Comparison of ENCODE assay signal across 7 cellular contexts in genomic region chr7:24756545-24756988, GRCh38. TPM values are rescaled to one million over a fixed set of nuclear protein-coding genes. Genes with fewer than 3 reads are reported as not detected.
DNase-seq lines count a peak whose midpoint lies in the region; ATAC-seq and TF ChIP-seq lines count a peak whose summit lies in the region.

No MANE protein-coding gene starts in this region.

- intact Hi-C loops in body of pancreas (cut with DNase I): no loop called here

- ATAC-seq in GM19438 (IDR thresholded peaks at IDR 0.05; ENCODE audit: low read depth, unreplicated experiment): peak; percentile 29
- peak; percentile 31 for ATAC-seq in body of pancreas

- 22 to 31% methylated on average over 19 to 23 of the region's 23 CpGs for WGBS in body of pancreas, 2 donors

- H3K9ac ChIP-seq in MM.1S (ENCODE audit: low read length): no peak overlapping the region

- H2AFZ ChIP-seq in MM.1S (ENCODE audit: low read length): peak overlapping the region; percentile 83

- no peaks in the 10 kb centered on the region for H3K27me3 ChIP-seq in MM.1S (replicated peaks; ENCODE audit: insufficient read depth, low read length)
- no peaks in the 10 kb centered on the region for H3K27me3 ChIP-seq in body of pancreas

- H3K36me3 ChIP-seq in MM.1S (replicated peaks; ENCODE audit: insufficient read depth, low read length) (no peaks in the 10 kb centered on the region), body of pancreas (replicated peaks in 1 of 2; ENCODE audit: insufficient read depth in 1 of 2, low read depth in 2 of 2) (no peaks in the 10 kb centered on the region)

- no peaks in the 10 kb centered on the region for H4K20me1 ChIP-seq in MM.1S (ENCODE audit: insufficient read depth, low read length)

- H3K4me3 Mint-ChIP-seq in stimulated activated naive CD8-positive, alpha-beta T cell treated with anti-CD3 and anti-CD28 coated beads, Interleukin-15, Interleukin-2, amounts not matched to agents 100 ng/mL and 50 ng/mL, for 24 hours: peak overlapping the region; percentile 83

- H3K27me3 Mint-ChIP-seq in stimulated activated naive CD8-positive, alpha-beta T cell treated with anti-CD3 and anti-CD28 coated beads, Interleukin-15, Interleukin-2, amounts not matched to agents 100 ng/mL and 50 ng/mL, for 24 hours: peaks cover 63% of the 10 kb centered on the region

- H3K4me3 ChIP-seq in MM.1S (ENCODE audit: low read length) (peak overlapping the region; percentile 75), body of pancreas (peak overlapping the region; percentile 20 to 62)

- H3K4me1 ChIP-seq in MM.1S (ENCODE audit: low read length) (no peaks in the 10 kb centered on the region), body of pancreas (peaks cover 13% of the 10 kb centered on the region)

- H3K36me3 Mint-ChIP-seq in stimulated activated naive CD8-positive, alpha-beta T cell treated with anti-CD3 and anti-CD28 coated beads, Interleukin-15, Interleukin-2, amounts not matched to agents 100 ng/mL and 50 ng/mL, for 24 hours (ENCODE audit: low read depth): no peaks in the 10 kb centered on the region

- H3K4me1 Mint-ChIP-seq in stimulated activated naive CD8-positive, alpha-beta T cell treated with anti-CD3 and anti-CD28 coated beads, Interleukin-15, Interleukin-2, amounts not matched to agents 100 ng/mL and 50 ng/mL, for 24 hours (ENCODE audit: low read depth): peaks cover 33% of the 10 kb centered on the region

- TF ChIP-seq CTCF in MM.1S (IDR thresholded peaks at IDR 0.05; ENCODE audit: low read length): no peak
- no peak for TF ChIP-seq CTCF in body of pancreas (IDR thresholded peaks at IDR 0.05)

- peak overlapping the region; percentile 82 for H3K4me2 ChIP-seq in MM.1S (ENCODE audit: low read depth, low read length)

- no peaks in the 10 kb centered on the region for H3K79me2 ChIP-seq in MM.1S (ENCODE audit: low read length)

- H3K9me3 ChIP-seq in MM.1S (replicated peaks; ENCODE audit: insufficient read depth, low read length) (no peaks in the 10 kb centered on the region), body of pancreas (no peaks in the 10 kb centered on the region)

- H3K27ac Mint-ChIP-seq in stimulated activated naive CD8-positive, alpha-beta T cell treated with anti-CD3 and anti-CD28 coated beads, Interleukin-15, Interleukin-2, amounts not matched to agents 100 ng/mL and 50 ng/mL, for 24 hours: peak overlapping the region; percentile 74

- DNase-seq in MM.1S: no peak
- peak in 1 of 4 donors; percentile 15 for DNase-seq in body of pancreas
- peak; percentile 78 for DNase-seq in left kidney (ENCODE audit: low read depth, low spot score)
- DNase-seq in NCI-H1048 (lab: John Stamatoyannopoulos, UW): no peak
- no peak for DNase-seq in GM19238 (ENCODE audit: insufficient read length, low spot score)

- TF ChIP-seq POLR2A in body of pancreas (IDR thresholded peaks at IDR 0.05): no peak

- no peaks in the 10 kb centered on the region for H3K9me3 Mint-ChIP-seq in stimulated activated naive CD8-positive, alpha-beta T cell treated with anti-CD3 and anti-CD28 coated beads, Interleukin-15, Interleukin-2, amounts not matched to agents 100 ng/mL and 50 ng/mL, for 24 hours

- H3K9me2 ChIP-seq in MM.1S (replicated peaks; ENCODE audit: insufficient read depth, low read length): no peaks in the 10 kb centered on the region

- H3F3A ChIP-seq in MM.1S (ENCODE audit: insufficient read depth, low read length): no peaks in the 10 kb centered on the region

- H3K27ac ChIP-seq in MM.1S (ENCODE audit: low read length): no peak overlapping the region
- no peak overlapping the region for H3K27ac ChIP-seq in body of pancreas

RNA-seq across cellular contexts. Expression of gene GSDME, which starts 0.7 kb away (rescaled TPM):
- total RNA-seq in body of pancreas: 1 to 10 TPM; 3.6 to 5.3 TPM
